Comparison of ENCODE assay signal across 1 cellular context in the genomic region with DNA sequence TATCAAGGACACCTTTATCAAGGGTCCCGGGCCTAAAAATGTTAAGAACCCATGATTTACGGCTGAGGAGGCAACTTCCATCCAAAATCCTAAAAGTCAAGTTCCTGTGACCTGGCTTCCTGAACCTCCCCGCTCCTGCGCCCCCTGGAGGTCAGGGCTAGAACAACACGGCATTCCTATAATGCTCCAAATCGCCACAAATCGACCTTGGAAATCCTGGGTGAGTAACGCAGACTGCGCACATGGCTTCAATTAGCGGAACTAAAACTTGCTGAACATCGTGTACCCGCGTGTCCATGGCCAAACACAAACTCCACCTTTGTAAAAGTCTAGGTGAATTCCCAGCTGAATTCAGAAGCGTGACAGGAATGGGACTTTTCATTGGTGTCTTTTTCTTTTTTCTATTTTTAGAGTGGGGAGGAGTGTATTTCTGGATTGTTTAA.
TF ChIP-seq lines count a peak whose summit lies in the region.

No MANE protein-coding gene starts in this region.

TF ChIP-seq in K562, 482 proteins besides CTCF, POLR2A, EP300 and RAD21 (continued from another document):
- TF ChIP-seq TCF15 (CRISPR knock-in tag; IDR thresholded peaks at IDR 0.05) (no peak), KAT2B (IDR thresholded peaks at IDR 0.05; ENCODE audit: low read depth, low read length) (no peak), IRF1 (CRISPR knock-in tag; IDR thresholded peaks at IDR 0.05; ENCODE audit: borderline replicate concordance) (no peak)
